ENCODE assay signal across 12 cellular contexts in the genomic region with DNA sequence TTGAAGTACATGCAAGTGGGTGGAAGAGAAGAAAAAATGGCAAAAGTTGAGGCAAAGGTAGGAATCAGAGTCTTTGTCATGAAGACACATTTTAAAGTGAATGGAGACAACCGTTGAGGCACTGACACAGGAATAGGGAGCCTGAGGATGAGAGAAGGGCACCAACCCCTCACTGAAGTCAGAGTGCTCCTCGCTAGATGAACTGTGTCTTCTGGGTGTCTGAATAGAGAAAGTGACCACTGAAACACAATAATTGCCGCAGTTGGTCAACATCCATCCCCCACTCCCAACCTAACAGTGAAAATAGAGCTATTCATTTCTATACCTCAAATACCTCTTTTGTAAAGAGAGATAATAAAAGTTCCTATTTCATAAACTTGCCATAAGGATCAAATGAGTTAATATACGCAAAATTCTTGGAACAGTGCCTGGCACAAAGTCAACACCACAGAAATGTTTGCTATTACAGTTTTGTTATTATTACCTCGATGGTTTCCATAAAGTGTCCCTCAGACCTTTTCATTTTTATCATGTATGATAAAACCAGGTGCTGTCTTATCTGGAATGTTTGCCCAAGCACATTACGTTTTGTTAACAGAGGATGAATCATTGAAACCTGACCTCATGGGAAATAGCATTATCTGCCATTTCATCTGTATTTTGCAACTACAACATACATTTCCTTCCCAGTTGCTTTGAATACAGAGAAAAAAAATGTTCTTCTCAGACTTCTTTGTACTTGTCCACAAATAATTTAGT.
DNase-seq lines count a peak whose midpoint lies in the region; ATAC-seq, FAIRE-seq and TF ChIP-seq lines count a peak whose summit lies in the region.
"Had no signal": no experiment of that assay in that cellular context is flagged by ENCODE, and none has a peak within 500 bp of the region (broad histone marks: within the 10 kb centered on the region; RNA-seq: fewer than 3 reads in every experiment).

No MANE protein-coding gene starts in this region.

- FAIRE-seq in K562 (lab: Jason Lieb, UNC): no peak

- peaks cover 41% of the 10 kb centered on the region for H3K4me1 Mint-ChIP-seq in activated naive CD4-positive, alpha-beta T cell treated with anti-CD3 and anti-CD28 coated beads, Interleukin-2, amount 10 ng/mL, durations not matched to agents 7 days and 5 days

- POLR2A ChIA-PET in K562 (lab: Yijun Ruan, JAX): no interaction called here

- no TSS peak for BruUV-seq in K562 (replicated peaks; lab: Mats Ljungman, UMichigan)

- TF ChIP-seq POLR2A in K562 (conservative IDR thresholded peaks at IDR 0.05) (no peak), stomach (IDR thresholded peaks at IDR 0.05) (no peak), suprapubic skin (IDR thresholded peaks at IDR 0.05) (no peak)

- H3K9me1 ChIP-seq in K562 (ENCODE audit: control insufficient read depth, insufficient read depth, low read length): no peaks in the 10 kb centered on the region

- CTCF ChIA-PET in activated naive CD4-positive, alpha-beta T cell treated with anti-CD3 and anti-CD28 coated beads, Interleukin-2, amount 10 ng/mL, durations not matched to agents 7 days and 5 days (lab: Charles Lee): no interaction called here
- CTCF ChIA-PET in K562 (lab: Yijun Ruan, JAX; ENCODE audit: low intra/inter-chr PET ratio): no interaction called here

- no peaks in the 10 kb centered on the region for H3K27me3 Mint-ChIP-seq in activated naive CD4-positive, alpha-beta T cell treated with anti-CD3 and anti-CD28 coated beads, Interleukin-2, amount 10 ng/mL, durations not matched to agents 7 days and 5 days

- no peaks in the 10 kb centered on the region for H3K79me2 ChIP-seq in K562 (ENCODE audit: control insufficient read depth, insufficient read depth, low read length)

- H3K4me3 Mint-ChIP-seq in activated naive CD4-positive, alpha-beta T cell treated with anti-CD3 and anti-CD28 coated beads, Interleukin-2, amount 10 ng/mL, durations not matched to agents 7 days and 5 days: no peak overlapping the region

- TF ChIP-seq CTCF in K562 (IDR thresholded peaks at IDR 0.05 in 2 of 3, conservative IDR thresholded peaks at IDR 0.05 in 1 of 3; ENCODE audit: insufficient read depth in 2 of 3, low read depth in 1 of 3, low read length in 3 of 3) (no peak), stomach (IDR thresholded peaks at IDR 0.05) (no peak), suprapubic skin (IDR thresholded peaks at IDR 0.05) (no peak)

- WGBS in K562 (ENCODE audit: insufficient coverage, low coverage, missing lambda C conversion rate): 13% methylated on average over 6 of the region's 6 CpGs
- 24 to 34% (median 29%) methylated on average over 6 of the region's 6 CpGs for WGBS in stomach, 5 donors
- 51% methylated on average over 6 of the region's 6 CpGs for WGBS in suprapubic skin

- peak overlapping the region; percentile 42 for H3K27ac Mint-ChIP-seq in activated naive CD4-positive, alpha-beta T cell treated with anti-CD3 and anti-CD28 coated beads, Interleukin-2, amount 10 ng/mL, durations not matched to agents 7 days and 5 days
- no peak overlapping the region for H3K27ac Mint-ChIP-seq in activated naive CD4-positive, alpha-beta T cell treated with anti-CD3 and anti-CD28 coated beads, Interleukin-2, amount 50 U/mL, for 72 hours

- intact Hi-C loops in K562 (cut with micrococcal nuclease) (no loop called here), stomach (cut with DNase I; ENCODE audit: low total_unique reads) (no loop called here)

- no peak overlapping the region for H3K4me2 ChIP-seq in K562 (ENCODE audit: insufficient read depth, low read length)
- H3K4me2 ChIP-seq: BLaER1 had no signal

- H3K27me3 ChIP-seq in K562 (ENCODE audit: control insufficient read depth in 2 of 2, insufficient read depth in 2 of 2, low read length in 2 of 2) (no peaks in the 10 kb centered on the region), stomach (no peaks in the 10 kb centered on the region), suprapubic skin (no peaks in the 10 kb centered on the region)
- H3K27me3 ChIP-seq: BLaER1 had no signal

- H3K9me3 Mint-ChIP-seq in activated naive CD4-positive, alpha-beta T cell treated with anti-CD3 and anti-CD28 coated beads, Interleukin-2, amount 10 ng/mL, durations not matched to agents 7 days and 5 days: peaks cover 20% of the 10 kb centered on the region
- peaks cover 0 to 8% of the 10 kb centered on the region in 2 donors for H3K9me3 Mint-ChIP-seq in activated naive CD4-positive, alpha-beta T cell treated with anti-CD3 and anti-CD28 coated beads, Interleukin-2, amount 50 U/mL, for 72 hours

- H3K27ac ChIP-seq in K562 (ENCODE audit: extremely low read depth, low read depth, low read length) (no peak overlapping the region), stomach (peak overlapping the region in 2 of 5 donors; percentile 3 to 20), suprapubic skin (no peak overlapping the region)
- H3K27ac ChIP-seq: BLaER1 had no signal

- peaks cover 27% of the 10 kb centered on the region for H3K36me3 Mint-ChIP-seq in activated naive CD4-positive, alpha-beta T cell treated with anti-CD3 and anti-CD28 coated beads, Interleukin-2, amount 10 ng/mL, durations not matched to agents 7 days and 5 days
- H3K36me3 Mint-ChIP-seq in activated naive CD4-positive, alpha-beta T cell treated with anti-CD3 and anti-CD28 coated beads, Interleukin-2, amount 50 U/mL, for 72 hours: peaks cover 0 to 4% of the 10 kb centered on the region in 2 donors

- H3K36me3 ChIP-seq in K562 (ENCODE audit: control insufficient read depth, insufficient read depth, low read length) (no peaks in the 10 kb centered on the region), stomach (no peaks in the 10 kb centered on the region), suprapubic skin (no peaks in the 10 kb centered on the region)
- H3K36me3 ChIP-seq: BLaER1 had no signal

- TF ChIP-seq EP300 in K562 (IDR thresholded peaks at IDR 0.05; ENCODE audit: low read length): 0 out of 2 replicates have a peak, but pooled peaks have one; percentile 17
- no peak for TF ChIP-seq EP300 in stomach (IDR thresholded peaks at IDR 0.05)
- TF ChIP-seq EP300 in suprapubic skin (IDR thresholded peaks at IDR 0.05): no peak

- H2AFZ ChIP-seq in K562 (ENCODE audit: low read depth, low read length): no peak overlapping the region

- peaks cover 0 to 5% of the 10 kb centered on the region in 2 experiments; a peak in 2 of 5 replicates for H3K4me1 ChIP-seq in K562 (replicated peaks in 1 of 2; ENCODE audit: control insufficient read depth in 2 of 2, insufficient read depth in 2 of 2, low read length in 2 of 2)
- peaks cover 0 to 26% (median 4%) of the 10 kb centered on the region in 4 donors for H3K4me1 ChIP-seq in stomach
- peaks cover 6% of the 10 kb centered on the region for H3K4me1 ChIP-seq in suprapubic skin

- TF ChIP-seq RAD21 in K562 (CRISPR knock-in tag; conservative IDR thresholded peaks at IDR 0.05 in 1 of 2, IDR thresholded peaks at IDR 0.05 in 1 of 2): no peak

- no peak overlapping the region for H3K9ac ChIP-seq in K562 (ENCODE audit: insufficient read depth in 1 of 2, low read depth in 2 of 2, low read length in 2 of 2)
- H3K9ac ChIP-seq: BLaER1 had no signal

- H4K20me1 ChIP-seq in K562 (replicated peaks; ENCODE audit: control insufficient read depth, insufficient read depth, low read length): no peaks in the 10 kb centered on the region
- H4K20me1 ChIP-seq: BLaER1 had no signal

- no peaks in the 10 kb centered on the region for H3K9me3 ChIP-seq in K562 (replicated peaks; ENCODE audit: control insufficient read depth, insufficient read depth, low read depth, low read length)
- no peaks in the 10 kb centered on the region for H3K9me3 ChIP-seq in stomach
- H3K9me3 ChIP-seq in suprapubic skin: no peaks in the 10 kb centered on the region
- H3K9me3 ChIP-seq: BLaER1 had no signal

- H3K4me3 ChIP-seq in K562 (no peak overlapping the region), stomach (no peak overlapping the region), suprapubic skin (no peak overlapping the region)
- H3K4me3 ChIP-seq: BLaER1 had no signal

- in situ Hi-C loops in K562 (cut with MboI): no loop called here

- no peak for DNase-seq in activated naive CD4-positive, alpha-beta T cell treated with anti-CD3 and anti-CD28 coated beads, Interleukin-2, amount 10 ng/mL, durations not matched to agents 7 days and 5 days
- no peak for DNase-seq in activated naive CD4-positive, alpha-beta T cell treated with anti-CD3 and anti-CD28 coated beads, Interleukin-2, amount 50 U/mL, for 72 hours (ENCODE audit: low spot score in 2 of 2)
- DNase-seq in NCI-H226 (peak; percentile 96), K562 (ENCODE audit: extremely low read depth in 1 of 4, low spot score in 3 of 4) (no peak), stomach (peak; percentile 32), suprapubic skin (ENCODE audit: low spot score in 2 of 2) (no peak)
- no peak for DNase-seq in activated naive CD4-positive, alpha-beta T cell treated with Interleukin-2 at 50 U/mL for 16 hours
- DNase-seq: anterior cingulate cortex; stimulated activated CD4-positive, alpha-beta T cell treated with anti-CD3 and anti-CD28 coated beads, Interleukin-4, amount 100 ng/mL, for 1 hour; T-helper 9 cell had no signal

- ATAC-seq in activated naive CD4-positive, alpha-beta T cell treated with anti-CD3 and anti-CD28 coated beads, Interleukin-2, amount 50 U/mL, for 72 hours: no peak
- ATAC-seq in K562 (no peak), HG02763 (IDR thresholded peaks at IDR 0.05; ENCODE audit: unreplicated experiment) (no peak)

TF ChIP-seq in K562, 482 proteins besides CTCF, POLR2A, EP300 and RAD21 (continues in another document):
- TF ChIP-seq ZNF436 (CRISPR knock-in tag; IDR thresholded peaks at IDR 0.05) (no peak), CBFA2T2 (conservative IDR thresholded peaks at IDR 0.05) (peak; percentile 39), FUS (optimal IDR thresholded peaks at IDR 0.05; ENCODE audit: low read depth, low read length) (no peak), ILK (tag; IDR thresholded peaks at IDR 0.05; ENCODE audit: borderline replicate concordance, low read depth) (no peak), SMARCE1 (IDR thresholded peaks at IDR 0.05) (peak; percentile 58; the same call in 1 of the 2 replicates), ZNF239 (CRISPR knock-in tag; IDR thresholded peaks at IDR 0.05) (no peak), DPF2 (IDR thresholded peaks at IDR 0.05) (peak; percentile 36; the same call in 1 of the 2 replicates), ZNF184 (CRISPR knock-in tag; IDR thresholded peaks at IDR 0.05) (no peak), HSF4 (CRISPR knock-in tag; IDR thresholded peaks at IDR 0.05; ENCODE audit: borderline replicate concordance) (no peak), HDAC3 (IDR thresholded peaks at IDR 0.05; ENCODE audit: borderline replicate concordance, partially characterized antibody) (no peak), TEAD4 (IDR thresholded peaks at IDR 0.05; ENCODE audit: low read length) (peak; percentile 55; the same call in 1 of the 2 replicates), TEAD4 (CRISPR knock-in tag; IDR thresholded peaks at IDR 0.05; ENCODE audit: borderline replicate concordance) (no peak)

Comparison
In these comparisons a context has a peak if more than half of its experiments do, and no peak if none do; other contexts are left out.
1. DNase-seq: peak in NCI-H226 (single experiment) and stomach (single experiment); none in activated naive CD4-positive, alpha-beta T cell treated with anti-CD3 and anti-CD28 coated beads, Interleukin-2, amount 10 ng/mL, durations not matched to agents 7 days and 5 days (single experiment), activated naive CD4-positive, alpha-beta T cell treated with anti-CD3 and anti-CD28 coated beads, Interleukin-2, amount 50 U/mL, for 72 hours (0 of 2), K562 (0 of 4), activated naive CD4-positive, alpha-beta T cell treated with Interleukin-2 at 50 U/mL for 16 hours (single experiment) and suprapubic skin (0 of 2).